ENCODE assay signal across 20 cellular contexts in genomic region chr4:181672751-181673150, GRCh38.
A peak's percentile ranks its signal among the peaks of the same experiment; 100 is the strongest.
DNase-seq lines count a peak whose midpoint lies in the region; ATAC-seq, FAIRE-seq and TF ChIP-seq lines count a peak whose summit lies in the region.
"Had no signal": no experiment of that assay in that cellular context is flagged by ENCODE, and none has a peak within 500 bp of the region (broad histone marks: within the 10 kb centered on the region; RNA-seq: fewer than 3 reads in every experiment).

No MANE protein-coding gene starts in this region.

- H3K27me3 ChIP-seq in HepG2 (ENCODE audit: control insufficient read depth in 1 of 2, insufficient read depth in 2 of 2, low read length in 2 of 2) = no peaks in the 10 kb centered on the region
- no peaks in the 10 kb centered on the region for H3K27me3 ChIP-seq in right lobe of liver
- peaks cover 0 to 1% (median 0%) of the 10 kb centered on the region in 4 experiments; a peak in 1 of 7 replicates for H3K27me3 ChIP-seq in H1 (replicated peaks in 1 of 4; ENCODE audit: control insufficient read depth in 3 of 4, extremely low read depth in 1 of 4, insufficient read depth in 3 of 4, low read length in 3 of 4)

- TF ChIP-seq EP300 in HepG2 (IDR thresholded peaks at IDR 0.05; ENCODE audit: low read depth in 2 of 2, low read length in 2 of 2) = no peak
- TF ChIP-seq EP300 in HepG2 (CRISPR knock-in tag; IDR thresholded peaks at IDR 0.05; ENCODE audit: borderline replicate concordance) = no peak
- no peak for TF ChIP-seq EP300 in H1 (IDR thresholded peaks at IDR 0.05; ENCODE audit: borderline replicate concordance in 1 of 2, low read depth in 2 of 2, low read length in 2 of 2)

- no peak overlapping the region for H3K14ac ChIP-seq in H1 (ENCODE audit: insufficient read length)

- H3K36me3 ChIP-seq in HepG2 (replicated peaks in 1 of 2; ENCODE audit: control insufficient read depth in 1 of 2, insufficient read depth in 2 of 2, low read length in 2 of 2) (no peaks in the 10 kb centered on the region), right lobe of liver (no peaks in the 10 kb centered on the region), H1 (ENCODE audit: control insufficient read depth in 2 of 4, insufficient read depth in 4 of 4, low read length in 3 of 4) (no peaks in the 10 kb centered on the region)
- H3K36me3 ChIP-seq: HAP-1 had no signal

- H3K79me2 ChIP-seq in HepG2 (ENCODE audit: insufficient read depth, low read length) (no peaks in the 10 kb centered on the region), H1 (ENCODE audit: control insufficient read depth in 1 of 2, insufficient read depth in 2 of 2, low read length in 2 of 2) (no peaks in the 10 kb centered on the region)

- CTCF ChIA-PET in HepG2 (lab: Yijun Ruan, JAX; ENCODE audit: low intra/inter-chr PET ratio, low total read pairs) (no interaction called here), H1 (lab: Charles Lee; ENCODE audit: partially characterized antibody) (interaction anchor here (1.1 to 2.5 kb wide), 2 partner anchors 10 to 59 kb away, joined by 3 to 10 read pairs; no protein-coding TSS in a partner anchor)

- H3K9me3 ChIP-seq in HepG2 (ENCODE audit: low read length) (no peaks in the 10 kb centered on the region), right lobe of liver (no peaks in the 10 kb centered on the region), H1 (ENCODE audit: insufficient read depth in 2 of 2, low read depth in 1 of 2, low read length in 1 of 2) (no peaks in the 10 kb centered on the region)
- H3K9me3 ChIP-seq: HAP-1 had no signal

- no peaks in the 10 kb centered on the region; the same call in 1 of the 2 replicates for H3K23me2 ChIP-seq in H1 (ENCODE audit: low read depth, low read length)

- H4K20me1 ChIP-seq in HepG2 (ENCODE audit: insufficient read depth, low read length) (no peaks in the 10 kb centered on the region), H1 (replicated peaks in 1 of 2; ENCODE audit: control insufficient read depth in 1 of 2, insufficient read depth in 2 of 2, low read length in 2 of 2) (no peaks in the 10 kb centered on the region)

- H3K9ac ChIP-seq in HepG2 (ENCODE audit: insufficient read depth, low read depth, low read length) (no peak overlapping the region), H1 (replicated peaks in 1 of 4; ENCODE audit: extremely low read depth in 1 of 4, low read depth in 3 of 4, low read length in 3 of 4) (no peak overlapping the region)
- H3K9ac ChIP-seq: GM23248 had no signal

- intact Hi-C loops in HepG2 (cut with micrococcal nuclease; ENCODE audit: unreplicated experiment) = no loop called here
- intact Hi-C loops in right lobe of liver (cut with DNase I) = no loop called here

- no peak overlapping the region for H2BK12ac ChIP-seq in H1 (ENCODE audit: low read depth, low read length)

- in situ Hi-C loops in HepG2 (cut with HindIII; ENCODE audit: extremely low pct_ligation_motif_present, low pct_unique_long_range_greater_than_20kb) = no loop called here

- H3K4ac ChIP-seq in H1 (replicated peaks; ENCODE audit: insufficient read length, low read depth, low read length) = no peak overlapping the region

- no peak for TF ChIP-seq CTCF in HepG2 (CRISPR knock-in tag; IDR thresholded peaks at IDR 0.05)
- no peak for TF ChIP-seq CTCF in right lobe of liver (IDR thresholded peaks at IDR 0.05)
- TF ChIP-seq CTCF in H1 (IDR thresholded peaks at IDR 0.05; ENCODE audit: control extremely low read depth in 1 of 3, insufficient read depth in 1 of 3, low read depth in 1 of 3, low read length in 3 of 3) = no peak

- H2AFZ ChIP-seq in HepG2 (ENCODE audit: low read length) (no peak overlapping the region), H1 (ENCODE audit: low read length) (no peak overlapping the region)
- H2AFZ ChIP-seq: GM23248 had no signal

- H4K5ac ChIP-seq in H1 (ENCODE audit: insufficient read length, low read depth, low read length) = no peak overlapping the region

- FAIRE-seq in HepG2 (lab: Jason Lieb, UNC) (no peak), H1 (lab: Jason Lieb, UNC) (no peak)
- FAIRE-seq: GM12878, GM19239, H54 had no signal

- H3K4me3 ChIP-seq in HepG2 (replicated peaks in 1 of 3; ENCODE audit: insufficient read depth in 1 of 3, low read depth in 2 of 3, low read length in 3 of 3) = no peak overlapping the region
- H3K4me3 ChIP-seq in right lobe of liver = no peak overlapping the region
- no peak overlapping the region for H3K4me3 ChIP-seq in H1 (ENCODE audit: extremely low read depth in 1 of 4, insufficient read depth in 2 of 4, low read depth in 3 of 4, low read length in 4 of 4)
- H3K4me3 ChIP-seq: GM12878, GM23248, HAP-1 had no signal

- no peaks in the 10 kb centered on the region for H3K4me1 ChIP-seq in HepG2 (ENCODE audit: insufficient read depth, low read length)
- H3K4me1 ChIP-seq in right lobe of liver = no peaks in the 10 kb centered on the region
- no peaks in the 10 kb centered on the region for H3K4me1 ChIP-seq in H1 (replicated peaks in 1 of 4; ENCODE audit: control insufficient read depth in 3 of 4, insufficient read depth in 4 of 4, low read length in 3 of 4)
- H3K4me1 ChIP-seq: HAP-1 had no signal

- no peak overlapping the region for H3K56ac ChIP-seq in H1 (replicated peaks; ENCODE audit: insufficient read length, low read depth, low read length)

- no peak for TF ChIP-seq RAD21 in HepG2 (CRISPR knock-in tag; IDR thresholded peaks at IDR 0.05)
- TF ChIP-seq RAD21 in H1 (IDR thresholded peaks at IDR 0.05 in 1 of 2, conservative IDR thresholded peaks at IDR 0.05 in 1 of 2; ENCODE audit: low read depth in 2 of 2, low read length in 2 of 2) = no peak

- no peak overlapping the region for H3K23ac ChIP-seq in H1 (ENCODE audit: insufficient read length)

- no peak overlapping the region for H2BK20ac ChIP-seq in H1 (ENCODE audit: low read length)

- no peak overlapping the region for H4K8ac ChIP-seq in H1 (ENCODE audit: extremely low read depth, insufficient read depth, low read length)

- DNase-seq in HepG2 (ENCODE audit: low spot score) = no peak
- DNase-seq in right lobe of liver = no peak
- DNase-seq in NCI-H69 (lab: John Stamatoyannopoulos, UW) = peak; percentile 45
- DNase-seq in H1 (ENCODE audit: low read depth in 1 of 2, low spot score in 2 of 2) = no peak
- DNase-seq in hippocampal formation (lab: John Stamatoyannopoulos, UW) = no peak
- no peak for DNase-seq in HK-2 (ENCODE audit: unreplicated experiment)
- DNase-seq: 8988T; C1 segment of cervical spinal cord; Calu3; CD4-positive, alpha-beta memory T cell; COR-L47; DMS53; DND-41; GDM1; GM23248; HFFc6 had no signal

- POLR2A ChIA-PET in HepG2 (lab: Yijun Ruan, JAX) = no interaction called here
- POLR2A ChIA-PET in H1 (lab: Charles Lee; ENCODE audit: partially characterized antibody) = no interaction called here

- no peak overlapping the region for H2BK15ac ChIP-seq in H1 (ENCODE audit: low read length)

- H3K4me2 ChIP-seq in HepG2 (ENCODE audit: low read depth, low read length) (no peak overlapping the region), H1 (ENCODE audit: insufficient read depth in 1 of 2, low read depth in 2 of 2, low read length in 2 of 2) (no peak overlapping the region)

- no peak overlapping the region for H2BK5ac ChIP-seq in H1 (ENCODE audit: low read depth, low read length)

- H3K79me1 ChIP-seq in H1 (ENCODE audit: low read depth, low read length) = no peaks in the 10 kb centered on the region

- BruUV-seq in HepG2 (replicated peaks; lab: Mats Ljungman, UMichigan) = no TSS peak

- TF ChIP-seq POLR2A in HepG2 (IDR thresholded peaks at IDR 0.05; ENCODE audit: insufficient read depth in 1 of 2, low read depth in 2 of 2, low read length in 2 of 2) (no peak), right lobe of liver (IDR thresholded peaks at IDR 0.05) (no peak), H1 (IDR thresholded peaks at IDR 0.05; ENCODE audit: control extremely low read depth in 1 of 2, low read depth in 2 of 2, low read length in 2 of 2) (no peak)

- 2% methylated on average over 2 of the region's 2 CpGs for WGBS in HepG2 (ENCODE audit: low lambda C conversion rate)
- WGBS in right lobe of liver (ENCODE audit: insufficient coverage, low coverage, low lambda C conversion rate, missing lambda C conversion rate) = 51% methylated on average over 2 of the region's 2 CpGs
- 94% methylated on average over 2 of the region's 2 CpGs; no CpG with 5 or more reads in 1 of the 2 experiments for WGBS in H1 (ENCODE audit: extremely low coverage in 1 of 2, insufficient coverage in 1 of 2, insufficient read length in 1 of 2, insufficient replicate concordance in 2 of 2, low coverage in 1 of 2, low lambda C conversion rate in 2 of 2, missing lambda C conversion rate in 1 of 2), 2 experiments

- H2BK120ac ChIP-seq in H1 (replicated peaks; ENCODE audit: low read depth, low read length) = no peak overlapping the region

- ATAC-seq in HepG2 (no peak), right lobe of liver (no peak)
- ATAC-seq: GM12878 had no signal

- H2AK5ac ChIP-seq in H1 (ENCODE audit: low read depth, low read length) = no peak overlapping the region

- no peak overlapping the region for H3K27ac ChIP-seq in HepG2 (ENCODE audit: extremely low read length, insufficient read depth, low read length)
- H3K27ac ChIP-seq in right lobe of liver = no peak overlapping the region
- H3K27ac ChIP-seq in H1 (ENCODE audit: low read depth, low read length) = no peak overlapping the region
- H3K27ac ChIP-seq: GM23248 had no signal

- H3K18ac ChIP-seq in H1 (ENCODE audit: extremely low read depth, low read length) = no peak overlapping the region

- H4K91ac ChIP-seq in H1 (replicated peaks; ENCODE audit: insufficient read length, low read length) = no peak overlapping the region

TF ChIP-seq in H1, 55 proteins besides CTCF, POLR2A, EP300 and RAD21:
- TF ChIP-seq TAF7 (optimal IDR thresholded peaks at IDR 0.05; ENCODE audit: borderline replicate concordance, low read depth, low read length) = no peak
- peak; percentile 65 for TF ChIP-seq MAFK (IDR thresholded peaks at IDR 0.05; ENCODE audit: low read depth, low read length)
- TF ChIP-seq EGR1 (IDR thresholded peaks at IDR 0.05; ENCODE audit: borderline replicate concordance, low read depth, low read length) = no peak

Comparison
In these comparisons a context has a peak if more than half of its experiments do, and no peak if none do; other contexts are left out.
1. Of the 41 proteins assayed by ChIP-seq in both HepG2 and H1: peak only in HepG2: none; only in H1: none; in both: MAFK; in neither: 40.